10 cellular contexts compared by ENCODE assay signal in the genomic region with DNA sequence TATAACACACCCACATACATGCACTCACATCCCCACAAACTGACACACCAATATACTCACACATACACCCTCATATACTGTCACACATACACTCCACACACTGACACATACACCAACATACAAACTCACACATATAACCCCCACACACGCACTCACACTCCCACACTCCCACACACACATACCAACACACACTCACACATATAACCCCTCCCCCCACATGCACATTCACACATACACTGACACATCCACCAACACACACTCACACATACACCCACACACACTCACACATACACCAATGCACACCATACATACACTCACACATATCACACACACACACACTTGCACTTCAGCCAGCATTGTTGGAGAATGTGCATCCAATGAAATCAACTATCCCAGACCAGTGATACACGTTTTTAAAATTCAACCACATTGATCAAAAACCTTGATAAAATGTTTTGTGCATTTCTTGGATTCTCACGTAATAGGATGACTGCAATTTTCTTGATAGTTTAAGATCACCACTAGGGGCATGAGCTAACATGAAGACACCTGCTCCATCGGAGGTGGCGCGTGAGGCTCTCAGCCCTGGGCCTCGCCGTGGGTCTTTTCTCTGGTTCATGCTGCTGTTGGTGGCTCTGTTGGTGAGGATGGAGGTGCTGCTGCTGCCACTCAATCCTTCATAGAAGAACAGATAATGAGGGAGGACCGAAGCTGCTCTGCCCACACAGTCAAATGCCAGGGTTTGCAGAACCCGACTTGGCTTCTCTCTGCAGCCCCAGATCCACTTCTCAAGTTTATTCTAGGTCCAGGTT. TPM values are rescaled to one million over a fixed set of nuclear protein-coding genes. Genes with fewer than 3 reads are reported as not detected.
DNase-seq lines count a peak whose midpoint lies in the region; ATAC-seq and TF ChIP-seq lines count a peak whose summit lies in the region.
"Had no signal": no experiment of that assay in that cellular context is flagged by ENCODE, and none has a peak within 500 bp of the region (broad histone marks: within the 10 kb centered on the region; RNA-seq: fewer than 3 reads in every experiment).

No MANE protein-coding gene starts in this region.

- H3K4me2 ChIP-seq in trophoblast cell (ENCODE audit: low read length): no peak overlapping the region

- H3K9me3 Mint-ChIP-seq in endodermal cell: no peaks in the 10 kb centered on the region
- H3K9me3 Mint-ChIP-seq: immature natural killer cell had no signal

- H3K4me1 ChIP-seq in endodermal cell (ENCODE audit: control insufficient read depth, insufficient read depth, low read length) (no peaks in the 10 kb centered on the region), trophoblast cell (ENCODE audit: control insufficient read depth in 1 of 2, insufficient read depth in 2 of 2, low read length in 2 of 2) (no peaks in the 10 kb centered on the region)

- no peak overlapping the region for H3K4me3 Mint-ChIP-seq in endodermal cell
- H3K4me3 Mint-ChIP-seq: immature natural killer cell had no signal

- H3K27ac ChIP-seq in endodermal cell (ENCODE audit: low read depth, low read length): no peak overlapping the region
- H3K27ac ChIP-seq in trophoblast cell (ENCODE audit: low read depth, low read length): no peak overlapping the region

- DNase-seq in DMS153 (lab: John Stamatoyannopoulos, UW) (peak; percentile 29), DMS153 treated with DMSO at 0.1 percent for 48 hours (lab: John Stamatoyannopoulos, UW; ENCODE audit: unreplicated experiment) (no peak), NCI-H526 (lab: John Stamatoyannopoulos, UW) (peak; percentile 8 to 46), endodermal cell (peak; percentile 77), trophoblast cell (peak; percentile 70 to 97), DMS114 treated with DMSO at 0.1 percent for 48 hours (lab: John Stamatoyannopoulos, UW; ENCODE audit: unreplicated experiment) (no peak), foreskin melanocyte (no peak)
- DNase-seq: HCEC 1CT, immature natural killer cell had no signal

- H3K27me3 ChIP-seq in endodermal cell (ENCODE audit: control insufficient read depth, insufficient read depth, low read length, poor library complexity, severe bottlenecking) (no peaks in the 10 kb centered on the region), trophoblast cell (ENCODE audit: insufficient read depth, low read length) (no peaks in the 10 kb centered on the region)

- H3K79me1 ChIP-seq in trophoblast cell (ENCODE audit: low read length): no peaks in the 10 kb centered on the region

- H3K4ac ChIP-seq in trophoblast cell (ENCODE audit: low read depth, low read length): no peak overlapping the region

- no peak overlapping the region for H4K91ac ChIP-seq in trophoblast cell (ENCODE audit: low read depth, low read length)

- H3K27ac Mint-ChIP-seq in endodermal cell: no peak overlapping the region
- H3K27ac Mint-ChIP-seq: immature natural killer cell had no signal

- H3K23ac ChIP-seq in trophoblast cell (ENCODE audit: low read length): peak overlapping the region; percentile 55

- no peak overlapping the region for H3K9ac ChIP-seq in endodermal cell (ENCODE audit: extremely low read depth, low read length, poor library complexity, severe bottlenecking)
- H3K9ac ChIP-seq in trophoblast cell (ENCODE audit: low read length): no peak overlapping the region

- no peak overlapping the region for H2BK5ac ChIP-seq in trophoblast cell (ENCODE audit: low read depth, low read length, poor library complexity)

- no peak for ATAC-seq in GM21737 (IDR thresholded peaks at IDR 0.05; ENCODE audit: unreplicated experiment)

- H3K79me2 ChIP-seq in trophoblast cell (ENCODE audit: control insufficient read depth, insufficient read depth, low read length, poor library complexity): no peaks in the 10 kb centered on the region

- H3K9me3 ChIP-seq in endodermal cell (ENCODE audit: control insufficient read depth, low read length) (no peaks in the 10 kb centered on the region), trophoblast cell (ENCODE audit: insufficient read depth, low read depth, low read length) (peaks cover 4% of the 10 kb centered on the region)

- H3K4me1 Mint-ChIP-seq in endodermal cell: peaks cover 2% of the 10 kb centered on the region
- H3K4me1 Mint-ChIP-seq: immature natural killer cell had no signal

- no peak overlapping the region for H2AK5ac ChIP-seq in trophoblast cell (ENCODE audit: low read length)

- H2AFZ ChIP-seq in trophoblast cell (ENCODE audit: insufficient read depth, low read length, poor library complexity): no peak overlapping the region

- no peaks in the 10 kb centered on the region for H3K36me3 Mint-ChIP-seq in endodermal cell (ENCODE audit: low read depth)
- H3K36me3 Mint-ChIP-seq: immature natural killer cell had no signal

- H4K12ac ChIP-seq in trophoblast cell (ENCODE audit: low read depth, low read length): no peak overlapping the region

- H2BK120ac ChIP-seq in trophoblast cell (ENCODE audit: insufficient read depth, low read length, poor library complexity): no peak overlapping the region

- no peak overlapping the region for H2BK12ac ChIP-seq in trophoblast cell (ENCODE audit: low read length)

- H3K18ac ChIP-seq in trophoblast cell (ENCODE audit: low read length): no peak overlapping the region

- no peak overlapping the region for H4K8ac ChIP-seq in trophoblast cell (ENCODE audit: low read depth, low read length)

- WGBS in endodermal cell (ENCODE audit: insufficient coverage in 1 of 2, insufficient read length in 1 of 2), 2 experiments: 76 to 79% methylated on average over 5 to 10 of the region's 10 CpGs
- 100% methylated on average over 1 of the region's 10 CpGs for WGBS in trophoblast cell (ENCODE audit: extremely low coverage, insufficient coverage, insufficient read length)

- peak; percentile 78 for TF ChIP-seq CTCF in endodermal cell (conservative IDR thresholded peaks at IDR 0.05)

- H3K14ac ChIP-seq in trophoblast cell (ENCODE audit: low read length): no peak overlapping the region

- no peaks in the 10 kb centered on the region for H3K27me3 Mint-ChIP-seq in endodermal cell (ENCODE audit: insufficient read depth)

- H3K4me3 ChIP-seq in endodermal cell (ENCODE audit: low read length) (no peak overlapping the region), trophoblast cell (ENCODE audit: low read depth, low read length) (no peak overlapping the region)

- no peaks in the 10 kb centered on the region for H3K36me3 ChIP-seq in endodermal cell (ENCODE audit: control insufficient read depth, insufficient read depth, low read length)
- H3K36me3 ChIP-seq in trophoblast cell (ENCODE audit: control insufficient read depth in 1 of 2, insufficient read depth in 2 of 2, low read length in 2 of 2): no peaks in the 10 kb centered on the region

RNA-seq across cellular contexts. Expression of a gene that starts 32.1 kb away (rescaled TPM):
- total RNA-seq in endodermal cell: 10 to 100 TPM in 1 of 2 donors, 1 to 10 TPM in 1; 7.5 to 14.9 TPM
- 8.9 TPM for polyA plus RNA-seq in endodermal cell (2013, experiment 1 of 2)
- polyA plus RNA-seq in endodermal cell (2013, experiment 2 of 2): 10.0 TPM
- polyA plus RNA-seq in trophoblast cell (2013): 2.6 TPM in 2 replicates

Comparison
In these comparisons a context has a peak if more than half of its experiments do, and no peak if none do; other contexts are left out.
1. DNase-seq: peak in DMS153 (single experiment), NCI-H526 (2 of 2), endodermal cell (single experiment) and trophoblast cell (2 of 2); none in DMS153 treated with DMSO at 0.1 percent for 48 hours (single experiment), DMS114 treated with DMSO at 0.1 percent for 48 hours (single experiment) and foreskin melanocyte (single experiment).